ENCODE assay signal across 31 cellular contexts in the genomic region with DNA sequence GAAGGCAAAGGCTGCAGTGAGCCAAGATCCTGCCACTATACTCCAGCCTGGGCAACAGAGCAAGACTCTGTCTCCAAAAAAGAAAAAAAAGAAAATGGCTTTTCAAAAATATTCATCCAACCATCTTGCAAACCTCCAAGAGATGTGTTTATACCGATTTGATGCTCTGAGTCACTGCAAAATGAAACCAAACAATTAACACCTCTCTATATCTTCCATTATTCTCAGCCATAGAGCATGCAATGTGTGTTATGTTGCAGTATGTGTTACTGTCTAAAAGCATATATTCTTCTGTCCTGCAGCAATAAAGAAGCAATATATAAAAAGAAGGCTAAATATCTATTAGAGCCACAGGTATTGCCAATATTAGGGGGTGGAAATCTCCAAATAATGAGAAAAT.
"Had no signal": no experiment of that assay in that cellular context is flagged by ENCODE, and none has a peak within 500 bp of the region (broad histone marks: within the 10 kb centered on the region; RNA-seq: fewer than 3 reads in every experiment).

No MANE protein-coding gene starts in this region.

- H3K9me3 Mint-ChIP-seq: activated B cell treated with CpG ODN at 0.5 μM for 24 hours; activated CD8-positive, alpha-beta T cell treated with anti-CD3 and anti-CD28 coated beads for 36 hours; activated naive CD4-positive, alpha-beta T cell treated with anti-CD3 and anti-CD28 coated beads, Interleukin-2, amount 10 ng/mL, durations not matched to agents 7 days and 5 days; activated naive CD8-positive, alpha-beta T cell treated with anti-CD3 and anti-CD28 coated beads, Interleukin-2, amount 50 U/mL, for 24 hours; activated T-cell treated with anti-CD3 and anti-CD28 coated beads, Interleukin-2, amount 50 U/mL, for 4 hours; activated T-helper 1 cell treated with anti-CD3 and anti-CD28 coated beads, Interleukin-12 subunit alpha, Interleukin-12 subunit beta, Interleukin-2, Interleukin-4 antibody, amounts not matched to agents 30 ng/mL and 10 ng/mL and 1 ng/mL, durations not matched to agents 14 hours and 24 hours and 36 hours; brain had no signal

- H3K4me3 Mint-ChIP-seq: activated B cell treated with CpG ODN at 0.5 μM for 24 hours; activated CD8-positive, alpha-beta T cell treated with anti-CD3 and anti-CD28 coated beads for 36 hours; activated naive CD4-positive, alpha-beta T cell treated with anti-CD3 and anti-CD28 coated beads, Interleukin-2, amount 10 ng/mL, durations not matched to agents 7 days and 5 days; activated naive CD8-positive, alpha-beta T cell; activated naive CD8-positive, alpha-beta T cell treated with anti-CD3 and anti-CD28 coated beads, Interleukin-2, amount 50 U/mL, for 24 hours; activated T-cell treated with anti-CD3 and anti-CD28 coated beads, Interleukin-2, amount 50 U/mL, for 4 hours; activated T-helper 1 cell treated with anti-CD3 and anti-CD28 coated beads, Interleukin-12 subunit alpha, Interleukin-12 subunit beta, Interleukin-2, Interleukin-4 antibody, amounts not matched to agents 30 ng/mL and 10 ng/mL and 1 ng/mL, durations not matched to agents 14 hours and 24 hours and 36 hours; brain had no signal

- H3K27me3 Mint-ChIP-seq: activated B cell treated with CpG ODN at 0.5 μM for 24 hours; activated CD8-positive, alpha-beta T cell treated with anti-CD3 and anti-CD28 coated beads for 36 hours; activated naive CD4-positive, alpha-beta T cell treated with anti-CD3 and anti-CD28 coated beads, Interleukin-2, amount 10 ng/mL, durations not matched to agents 7 days and 5 days; activated naive CD8-positive, alpha-beta T cell; activated naive CD8-positive, alpha-beta T cell treated with anti-CD3 and anti-CD28 coated beads, Interleukin-2, amount 50 U/mL, for 24 hours; brain had no signal

- H3K27ac Mint-ChIP-seq: activated B cell treated with CpG ODN at 0.5 μM for 24 hours; activated CD8-positive, alpha-beta T cell treated with anti-CD3 and anti-CD28 coated beads for 36 hours; activated naive CD4-positive, alpha-beta T cell treated with anti-CD3 and anti-CD28 coated beads, Interleukin-2, amount 10 ng/mL, durations not matched to agents 7 days and 5 days; activated naive CD8-positive, alpha-beta T cell; activated naive CD8-positive, alpha-beta T cell treated with anti-CD3 and anti-CD28 coated beads, Interleukin-2, amount 50 U/mL, for 24 hours; activated T-helper 1 cell treated with anti-CD3 and anti-CD28 coated beads, Interleukin-12 subunit alpha, Interleukin-12 subunit beta, Interleukin-2, Interleukin-4 antibody, amounts not matched to agents 30 ng/mL and 10 ng/mL and 1 ng/mL, durations not matched to agents 14 hours and 24 hours and 36 hours; brain had no signal

- H3K4me1 Mint-ChIP-seq: brain had no signal

- H3K36me3 Mint-ChIP-seq: brain had no signal

- DNase-seq: activated B cell treated with CpG ODN at 0.5 μM for 24 hours; activated CD4-positive, alpha-beta T cell treated with anti-CD3 and anti-CD28 coated beads for 48 hours; activated CD4-positive, alpha-beta T cell treated with anti-CD3 and anti-CD28 coated beads, Interleukin-2, amount 50 U/mL, for 4 hours; activated CD4-positive, CD25-positive, alpha-beta regulatory T cell treated with anti-CD3 and anti-CD28 coated beads, Interleukin-2, amount 50 U/mL, for 72 hours; activated CD8-positive, alpha-beta T cell treated with anti-CD3 and anti-CD28 coated beads for 36 hours; activated naive CD4-positive, alpha-beta T cell treated with anti-CD3 and anti-CD28 coated beads, Interleukin-2, amount 10 ng/mL, durations not matched to agents 7 days and 5 days; activated naive CD8-positive, alpha-beta T cell treated with anti-CD3 and anti-CD28 coated beads, Interleukin-2, amount 50 U/mL, for 24 hours; activated T-cell treated with anti-CD3 and anti-CD28 coated beads for 4 hours; activated T-cell treated with anti-CD3 and anti-CD28 coated beads, Interleukin-2, amount 50 U/mL, for 4 hours; anterior cingulate cortex; caudate nucleus; Kasumi-1; KG1; MG63; NCI-H1048; NCI-H1105 treated with DMSO at 0.1 percent for 48 hours; NCI-H1436; NCI-H1694; NCI-H1930; NCI-H2081 treated with DMSO at 0.1 percent for 48 hours; NCI-H345; NCI-H524 treated with DMSO at 0.1 percent for 48 hours; NCI-H748 treated with DMSO at 0.1 percent for 48 hours; Right ventricle myocardium superior; SW 1271; T-helper 1 cell; T-helper 2 cell; T-helper 9 cell had no signal

- ATAC-seq: activated CD8-positive, alpha-beta T cell treated with anti-CD3 and anti-CD28 coated beads for 36 hours; activated naive CD8-positive, alpha-beta T cell treated with anti-CD3 and anti-CD28 coated beads, Interleukin-2, amount 50 U/mL, for 24 hours had no signal
